1 cellular context compared by ENCODE assay signal in the genomic region with DNA sequence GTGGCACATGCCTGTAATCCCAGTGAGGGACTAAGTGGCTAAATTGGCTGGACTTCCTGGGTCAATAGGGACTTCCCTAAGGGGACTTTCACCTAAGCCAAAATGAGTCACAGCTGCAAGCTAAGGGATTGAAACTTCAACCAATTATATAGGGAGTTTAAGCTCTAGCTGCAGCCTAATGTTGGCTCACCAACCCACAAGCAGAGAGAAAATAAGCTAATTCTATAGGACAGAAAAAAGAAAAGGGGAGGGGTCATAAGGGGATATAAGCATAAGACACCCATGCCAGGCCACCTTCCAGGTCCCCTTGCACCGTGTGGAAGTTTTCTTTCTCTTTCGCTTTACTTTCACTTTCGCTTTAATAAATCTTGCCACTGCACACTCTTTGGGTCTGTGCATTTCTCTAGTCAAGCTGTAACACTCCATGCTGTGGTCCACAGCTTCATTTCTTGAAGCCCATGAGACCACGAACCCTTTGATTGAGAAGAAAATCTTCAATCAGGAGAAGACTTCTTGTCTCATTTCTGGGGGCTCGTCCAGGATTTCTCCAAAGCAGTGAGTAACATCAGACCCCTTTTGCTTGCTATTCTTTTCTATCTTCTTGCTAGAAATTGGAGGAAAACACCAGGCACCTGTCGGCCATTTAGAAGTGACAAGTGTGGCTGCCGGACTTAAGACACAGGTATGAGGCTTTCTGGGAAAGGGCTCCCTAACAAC.
TF ChIP-seq lines count a peak whose summit lies in the region.

No MANE protein-coding gene starts in this region.

TF ChIP-seq in GM23338, 12 proteins besides CTCF, POLR2A, EP300 and RAD21 (continued from another document):
- TF ChIP-seq, protein P1, sequence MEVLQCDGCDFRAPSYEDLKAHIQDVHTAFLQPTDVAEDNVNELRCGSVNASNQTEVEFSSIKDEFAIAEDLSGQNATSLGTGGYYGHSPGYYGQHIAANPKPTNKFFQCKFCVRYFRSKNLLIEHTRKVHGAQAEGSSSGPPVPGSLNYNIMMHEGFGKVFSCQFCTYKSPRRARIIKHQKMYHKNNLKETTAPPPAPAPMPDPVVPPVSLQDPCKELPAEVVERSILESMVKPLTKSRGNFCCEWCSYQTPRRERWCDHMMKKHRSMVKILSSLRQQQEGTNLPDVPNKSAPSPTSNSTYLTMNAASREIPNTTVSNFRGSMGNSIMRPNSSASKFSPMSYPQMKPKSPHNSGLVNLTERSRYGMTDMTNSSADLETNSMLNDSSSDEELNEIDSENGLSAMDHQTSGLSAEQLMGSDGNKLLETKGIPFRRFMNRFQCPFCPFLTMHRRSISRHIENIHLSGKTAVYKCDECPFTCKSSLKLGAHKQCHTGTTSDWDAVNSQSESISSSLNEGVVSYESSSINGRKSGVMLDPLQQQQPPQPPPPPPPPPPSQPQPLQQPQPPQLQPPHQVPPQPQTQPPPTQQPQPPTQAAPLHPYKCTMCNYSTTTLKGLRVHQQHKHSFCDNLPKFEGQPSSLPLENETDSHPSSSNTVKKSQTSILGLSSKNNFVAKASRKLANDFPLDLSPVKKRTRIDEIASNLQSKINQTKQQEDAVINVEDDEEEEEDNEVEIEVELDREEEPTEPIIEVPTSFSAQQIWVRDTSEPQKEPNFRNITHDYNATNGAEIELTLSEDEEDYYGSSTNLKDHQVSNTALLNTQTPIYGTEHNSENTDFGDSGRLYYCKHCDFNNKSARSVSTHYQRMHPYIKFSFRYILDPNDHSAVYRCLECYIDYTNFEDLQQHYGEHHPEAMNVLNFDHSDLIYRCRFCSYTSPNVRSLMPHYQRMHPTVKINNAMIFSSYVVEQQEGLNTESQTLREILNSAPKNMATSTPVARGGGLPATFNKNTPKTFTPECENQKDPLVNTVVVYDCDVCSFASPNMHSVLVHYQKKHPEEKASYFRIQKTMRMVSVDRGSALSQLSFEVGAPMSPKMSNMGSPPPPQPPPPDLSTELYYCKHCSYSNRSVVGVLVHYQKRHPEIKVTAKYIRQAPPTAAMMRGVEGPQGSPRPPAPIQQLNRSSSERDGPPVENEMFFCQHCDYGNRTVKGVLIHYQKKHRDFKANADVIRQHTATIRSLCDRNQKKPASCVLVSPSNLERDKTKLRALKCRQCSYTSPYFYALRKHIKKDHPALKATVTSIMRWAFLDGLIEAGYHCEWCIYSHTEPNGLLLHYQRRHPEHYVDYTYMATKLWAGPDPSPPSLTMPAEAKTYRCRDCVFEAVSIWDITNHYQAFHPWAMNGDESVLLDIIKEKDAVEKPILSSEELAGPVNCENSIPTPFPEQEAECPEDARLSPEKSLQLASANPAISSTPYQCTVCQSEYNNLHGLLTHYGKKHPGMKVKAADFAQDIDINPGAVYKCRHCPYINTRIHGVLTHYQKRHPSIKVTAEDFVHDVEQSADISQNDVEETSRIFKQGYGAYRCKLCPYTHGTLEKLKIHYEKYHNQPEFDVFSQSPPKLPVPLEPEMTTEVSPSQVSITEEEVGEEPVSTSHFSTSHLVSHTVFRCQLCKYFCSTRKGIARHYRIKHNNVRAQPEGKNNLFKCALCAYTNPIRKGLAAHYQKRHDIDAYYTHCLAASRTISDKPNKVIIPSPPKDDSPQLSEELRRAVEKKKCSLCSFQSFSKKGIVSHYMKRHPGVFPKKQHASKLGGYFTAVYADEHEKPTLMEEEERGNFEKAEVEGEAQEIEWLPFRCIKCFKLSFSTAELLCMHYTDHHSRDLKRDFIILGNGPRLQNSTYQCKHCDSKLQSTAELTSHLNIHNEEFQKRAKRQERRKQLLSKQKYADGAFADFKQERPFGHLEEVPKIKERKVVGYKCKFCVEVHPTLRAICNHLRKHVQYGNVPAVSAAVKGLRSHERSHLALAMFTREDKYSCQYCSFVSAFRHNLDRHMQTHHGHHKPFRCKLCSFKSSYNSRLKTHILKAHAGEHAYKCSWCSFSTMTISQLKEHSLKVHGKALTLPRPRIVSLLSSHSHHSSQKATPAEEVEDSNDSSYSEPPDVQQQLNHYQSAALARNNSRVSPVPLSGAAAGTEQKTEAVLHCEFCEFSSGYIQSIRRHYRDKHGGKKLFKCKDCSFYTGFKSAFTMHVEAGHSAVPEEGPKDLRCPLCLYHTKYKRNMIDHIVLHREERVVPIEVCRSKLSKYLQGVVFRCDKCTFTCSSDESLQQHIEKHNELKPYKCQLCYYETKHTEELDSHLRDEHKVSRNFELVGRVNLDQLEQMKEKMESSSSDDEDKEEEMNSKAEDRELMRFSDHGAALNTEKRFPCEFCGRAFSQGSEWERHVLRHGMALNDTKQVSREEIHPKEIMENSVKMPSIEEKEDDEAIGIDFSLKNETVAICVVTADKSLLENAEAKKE (CRISPR knock-in tag; IDR thresholded peaks at IDR 0.05): no peak
- TF ChIP-seq, protein P2, sequence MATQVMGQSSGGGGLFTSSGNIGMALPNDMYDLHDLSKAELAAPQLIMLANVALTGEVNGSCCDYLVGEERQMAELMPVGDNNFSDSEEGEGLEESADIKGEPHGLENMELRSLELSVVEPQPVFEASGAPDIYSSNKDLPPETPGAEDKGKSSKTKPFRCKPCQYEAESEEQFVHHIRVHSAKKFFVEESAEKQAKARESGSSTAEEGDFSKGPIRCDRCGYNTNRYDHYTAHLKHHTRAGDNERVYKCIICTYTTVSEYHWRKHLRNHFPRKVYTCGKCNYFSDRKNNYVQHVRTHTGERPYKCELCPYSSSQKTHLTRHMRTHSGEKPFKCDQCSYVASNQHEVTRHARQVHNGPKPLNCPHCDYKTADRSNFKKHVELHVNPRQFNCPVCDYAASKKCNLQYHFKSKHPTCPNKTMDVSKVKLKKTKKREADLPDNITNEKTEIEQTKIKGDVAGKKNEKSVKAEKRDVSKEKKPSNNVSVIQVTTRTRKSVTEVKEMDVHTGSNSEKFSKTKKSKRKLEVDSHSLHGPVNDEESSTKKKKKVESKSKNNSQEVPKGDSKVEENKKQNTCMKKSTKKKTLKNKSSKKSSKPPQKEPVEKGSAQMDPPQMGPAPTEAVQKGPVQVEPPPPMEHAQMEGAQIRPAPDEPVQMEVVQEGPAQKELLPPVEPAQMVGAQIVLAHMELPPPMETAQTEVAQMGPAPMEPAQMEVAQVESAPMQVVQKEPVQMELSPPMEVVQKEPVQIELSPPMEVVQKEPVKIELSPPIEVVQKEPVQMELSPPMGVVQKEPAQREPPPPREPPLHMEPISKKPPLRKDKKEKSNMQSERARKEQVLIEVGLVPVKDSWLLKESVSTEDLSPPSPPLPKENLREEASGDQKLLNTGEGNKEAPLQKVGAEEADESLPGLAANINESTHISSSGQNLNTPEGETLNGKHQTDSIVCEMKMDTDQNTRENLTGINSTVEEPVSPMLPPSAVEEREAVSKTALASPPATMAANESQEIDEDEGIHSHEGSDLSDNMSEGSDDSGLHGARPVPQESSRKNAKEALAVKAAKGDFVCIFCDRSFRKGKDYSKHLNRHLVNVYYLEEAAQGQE (IDR thresholded peaks at IDR 0.05; ENCODE audit: unreplicated experiment): no peak
- no peak for TF ChIP-seq JUNB (IDR thresholded peaks at IDR 0.05; ENCODE audit: unreplicated experiment)
